Comparison of ENCODE assay signal across 8 cellular contexts in the genomic region with DNA sequence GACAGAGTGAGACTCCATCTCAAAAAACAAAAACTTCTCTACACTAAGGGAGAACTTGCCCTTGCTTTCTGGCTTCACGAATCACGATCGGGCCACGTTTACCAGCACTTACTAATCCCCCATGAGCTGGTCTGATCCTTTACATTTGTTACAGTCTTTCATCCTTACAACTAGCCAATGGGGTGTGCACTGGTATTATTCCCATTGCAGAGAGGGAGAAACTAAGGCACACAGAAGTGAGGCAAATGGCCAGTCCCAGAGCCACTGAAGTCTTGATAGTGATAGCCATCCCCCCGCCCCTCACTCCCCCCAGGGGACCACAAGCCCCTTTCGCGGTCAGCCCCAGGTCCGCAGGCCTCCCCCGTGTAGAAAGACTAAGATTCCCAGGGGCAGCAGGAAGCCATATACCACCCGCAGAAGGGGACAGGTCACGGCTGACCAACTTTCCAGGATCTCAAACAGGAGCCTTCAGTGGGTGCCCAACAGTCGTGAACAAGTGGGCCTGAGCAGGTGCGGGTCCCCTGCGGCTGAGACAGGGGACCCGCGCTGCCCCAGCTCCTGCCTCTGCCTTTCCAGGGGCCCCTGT. TPM values are rescaled to one million over a fixed set of nuclear protein-coding genes. Genes with fewer than 3 reads are reported as not detected.
DNase-seq lines count a peak whose midpoint lies in the region; ATAC-seq, FAIRE-seq and TF ChIP-seq lines count a peak whose summit lies in the region.

No MANE protein-coding gene starts in this region.

- BruUV-seq in endothelial cell of umbilical vein (replicated peaks; lab: Mats Ljungman, UMichigan) = no TSS peak

- H3K4me1 ChIP-seq in NT2/D1 (ENCODE audit: insufficient read depth, insufficient read length) (no peaks in the 10 kb centered on the region), endothelial cell of umbilical vein (ENCODE audit: control insufficient read depth, extremely low read depth, insufficient read depth, low read length) (peaks cover 8% of the 10 kb centered on the region), parathyroid adenoma (peaks cover 2% of the 10 kb centered on the region)

- FAIRE-seq in endothelial cell of umbilical vein (lab: Jason Lieb, UNC) = no peak

- POLR2A ChIA-PET in endothelial cell of umbilical vein (lab: Charles Lee) = interaction anchor here (0.6 kb wide), 1 partner anchor 12 kb away, joined by 7 read pairs; no protein-coding TSS in a partner anchor

- no peaks in the 10 kb centered on the region for H3K79me2 ChIP-seq in endothelial cell of umbilical vein (ENCODE audit: control insufficient read depth, insufficient read depth, low read length)
- H3K79me2 ChIP-seq in parathyroid adenoma = peaks cover 2% of the 10 kb centered on the region

- TF ChIP-seq CTCF in GM06990 (IDR thresholded peaks at IDR 0.05; ENCODE audit: insufficient read depth, low read length, poor library complexity, severe bottlenecking) = no peak
- no peak for TF ChIP-seq CTCF in endothelial cell of umbilical vein (IDR thresholded peaks at IDR 0.05; ENCODE audit: extremely low read depth in 1 of 2, insufficient read depth in 1 of 2, low read depth in 1 of 2, low read length in 2 of 2)
- TF ChIP-seq CTCF in parathyroid adenoma (IDR thresholded peaks at IDR 0.05) = no peak

- peak overlapping the region; percentile 76 for H3K9ac ChIP-seq in NT2/D1 (ENCODE audit: insufficient read length, low read depth)
- H3K9ac ChIP-seq in endothelial cell of umbilical vein (replicated peaks; ENCODE audit: extremely low read depth, insufficient read depth, low read length) = no peak overlapping the region
- peak overlapping the region; percentile 29 for H3K9ac ChIP-seq in parathyroid adenoma

- H3K27me3 ChIP-seq in GM06990 (replicated peaks; ENCODE audit: control insufficient read depth, insufficient read depth, low read length) (peaks cover 2% of the 10 kb centered on the region; the same call in 1 of the 2 replicates), NT2/D1 (ENCODE audit: insufficient read depth, insufficient read length) (peaks cover 13% of the 10 kb centered on the region), endothelial cell of umbilical vein (ENCODE audit: control insufficient read depth in 2 of 2, insufficient read depth in 2 of 2, low read length in 2 of 2) (no peaks in the 10 kb centered on the region), parathyroid adenoma (ENCODE audit: control insufficient read depth, insufficient read depth, low read length) (no peaks in the 10 kb centered on the region)

- dilution Hi-C loops in endothelial cell of umbilical vein (cut with MboI; ENCODE audit: extremely low pct_ligation_motif_present, low sequenced_read_pairs) = no loop called here

- no peaks in the 10 kb centered on the region for H3K36me3 ChIP-seq in GM06990 (ENCODE audit: control insufficient read depth, insufficient read depth, low read length)
- no peaks in the 10 kb centered on the region for H3K36me3 ChIP-seq in NT2/D1 (ENCODE audit: insufficient read depth, insufficient read length, low read length)
- H3K36me3 ChIP-seq in endothelial cell of umbilical vein (ENCODE audit: control insufficient read depth in 2 of 2, extremely low read depth in 1 of 2, insufficient read depth in 2 of 2, low read length in 2 of 2) = no peaks in the 10 kb centered on the region
- no peaks in the 10 kb centered on the region for H3K36me3 ChIP-seq in parathyroid adenoma (ENCODE audit: control insufficient read depth, insufficient read depth, low read length)

- intact Hi-C loops in endothelial cell of umbilical vein (cut with micrococcal nuclease) = no loop called here

- DNase-seq in GM06990 (ENCODE audit: extremely low read depth, insufficient read length) = no peak
- DNase-seq in NT2/D1 (ENCODE audit: low read depth, low spot score) = no peak
- DNase-seq in endothelial cell of umbilical vein (ENCODE audit: low read depth, low spot score) = no peak
- no peak for DNase-seq in ureter (ENCODE audit: low spot score)
- DNase-seq in T-helper 9 cell = no peak
- no peak for DNase-seq in NCI-H146 treated with DMSO at 0.1 percent for 48 hours (lab: John Stamatoyannopoulos, UW; ENCODE audit: unreplicated experiment)

- no peak for TF ChIP-seq POLR2A in endothelial cell of umbilical vein (IDR thresholded peaks at IDR 0.05; ENCODE audit: low read depth, low read length)

- CTCF ChIA-PET in endothelial cell of umbilical vein (lab: Charles Lee) = interaction anchor here (1.5 to 2.1 kb wide), 2 partner anchors 124 to 133 kb away, joined by 3 to 11 read pairs; no protein-coding TSS in a partner anchor

- no peaks in the 10 kb centered on the region for H3K9me1 ChIP-seq in endothelial cell of umbilical vein (replicated peaks; ENCODE audit: control insufficient read depth, extremely low read depth, insufficient read depth, low read length)

- H3K27ac ChIP-seq in endothelial cell of umbilical vein (ENCODE audit: insufficient read depth, low read depth, low read length) (no peak overlapping the region), parathyroid adenoma (peak overlapping the region; percentile 41)

- H3K9me3 ChIP-seq in NT2/D1 (ENCODE audit: insufficient read depth, low read length) (no peaks in the 10 kb centered on the region), endothelial cell of umbilical vein (replicated peaks; ENCODE audit: control insufficient read depth, insufficient read depth, low read length) (no peaks in the 10 kb centered on the region), parathyroid adenoma (ENCODE audit: control insufficient read depth, low read length) (no peaks in the 10 kb centered on the region)

- no peak for ATAC-seq in HG03378 (IDR thresholded peaks at IDR 0.05; ENCODE audit: unreplicated experiment)

- H3K4me3 ChIP-seq in GM06990 (replicated peaks; ENCODE audit: low read depth, low read length) (peak overlapping the region; percentile 45), NT2/D1 (ENCODE audit: insufficient read length, low read depth) (peak overlapping the region; percentile 56), endothelial cell of umbilical vein (replicated peaks in 1 of 3; ENCODE audit: insufficient read depth in 1 of 3, low read depth in 1 of 3, low read length in 3 of 3) (peak overlapping the region in 2 of 3 experiments; percentile 4 to 61), parathyroid adenoma (ENCODE audit: low read depth, low read length) (peak overlapping the region; percentile 47)

- peak overlapping the region; percentile 10 for H3K4me2 ChIP-seq in endothelial cell of umbilical vein (ENCODE audit: insufficient read depth, low read length)
- H3K4me2 ChIP-seq in parathyroid adenoma (ENCODE audit: low read length) = peak overlapping the region; percentile 66

- H4K20me1 ChIP-seq in endothelial cell of umbilical vein (replicated peaks; ENCODE audit: control insufficient read depth, extremely low read depth, insufficient read depth, low read length) = no peaks in the 10 kb centered on the region

- H2AFZ ChIP-seq in endothelial cell of umbilical vein (ENCODE audit: low read depth, low read length) (peak overlapping the region; percentile 10), parathyroid adenoma (peak overlapping the region; percentile 76)

TF ChIP-seq in endothelial cell of umbilical vein, 7 proteins besides CTCF, POLR2A, EP300 and RAD21:
- TF ChIP-seq GATA2 (IDR thresholded peaks at IDR 0.05; ENCODE audit: insufficient read depth, insufficient read length, low read depth, low read length) (no peak), POLR2AphosphoS5 (IDR thresholded peaks at IDR 0.05; ENCODE audit: insufficient read depth, low read depth, low read length) (no peak), JUN (IDR thresholded peaks at IDR 0.05; ENCODE audit: borderline replicate concordance, insufficient read depth, insufficient read length, low read depth) (no peak), EZH2 (IDR thresholded peaks at IDR 0.05; ENCODE audit: borderline replicate concordance, low read depth, low read length, severe bottlenecking) (no peak), FOS (IDR thresholded peaks at IDR 0.05; ENCODE audit: borderline replicate concordance, insufficient read depth, low read length) (no peak), MYC (IDR thresholded peaks at IDR 0.05; ENCODE audit: low read depth, low read length) (no peak)
- TF ChIP-seq, protein P1, sequence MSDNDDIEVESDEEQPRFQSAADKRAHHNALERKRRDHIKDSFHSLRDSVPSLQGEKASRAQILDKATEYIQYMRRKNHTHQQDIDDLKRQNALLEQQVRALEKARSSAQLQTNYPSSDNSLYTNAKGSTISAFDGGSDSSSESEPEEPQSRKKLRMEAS (IDR thresholded peaks at IDR 0.05; ENCODE audit: insufficient read depth, insufficient read length) = no peak

RNA-seq across cellular contexts. Expression of gene NATD1, which starts 0.8 kb away (rescaled TPM):
- total RNA-seq in endothelial cell of umbilical vein (7.2 and 8.1 TPM in 2 replicates), ureter (5.6 TPM)
- polyA plus RNA-seq in endothelial cell of umbilical vein = 6.9 and 7.0 TPM in 2 replicates
- 6.2 and 7.6 TPM in 2 replicates for polyA plus RNA-seq in endothelial cell of umbilical vein (2011; cell fraction: cytosol; rRNA removed)
- 4.6 and 5.3 TPM in 2 replicates for polyA plus RNA-seq in endothelial cell of umbilical vein (2011; cell fraction: nucleus; rRNA removed)
- 4.0 and 7.0 TPM in 2 replicates for polyA plus RNA-seq in endothelial cell of umbilical vein (2012)
- 6.2 and 6.7 TPM in 2 replicates for polyA minus RNA-seq in endothelial cell of umbilical vein
- polyA minus RNA-seq in endothelial cell of umbilical vein (2011; cell fraction: cytosol; rRNA and poly(A)+ RNA removed) = 1.5 TPM
- polyA minus RNA-seq in endothelial cell of umbilical vein (2011; cell fraction: nucleus; rRNA and poly(A)+ RNA removed) = 2.9 and 4.6 TPM in 2 replicates

RNA-seq across cellular contexts. Expression of gene MAP2K3, which starts 32.1 kb away (rescaled TPM):
- total RNA-seq in endothelial cell of umbilical vein = 33.2 and 36.3 TPM in 2 replicates
- polyA plus RNA-seq in endothelial cell of umbilical vein = 13.5 and 15.3 TPM in 2 replicates
- polyA plus RNA-seq in endothelial cell of umbilical vein (2011; cell fraction: cytosol; rRNA removed) = 18.8 and 18.9 TPM in 2 replicates
- polyA plus RNA-seq in endothelial cell of umbilical vein (2011; cell fraction: nucleus; rRNA removed) = 17.6 and 18.2 TPM in 2 replicates
- polyA plus RNA-seq in endothelial cell of umbilical vein (2012) = 34.8 and 38.0 TPM in 2 replicates
- 9.7 and 9.8 TPM in 2 replicates for polyA minus RNA-seq in endothelial cell of umbilical vein
- 15.7 TPM for polyA minus RNA-seq in endothelial cell of umbilical vein (2011; cell fraction: cytosol; rRNA and poly(A)+ RNA removed)
- polyA minus RNA-seq in endothelial cell of umbilical vein (2011; cell fraction: nucleus; rRNA and poly(A)+ RNA removed) = 9.1 and 15.9 TPM in 2 replicates
- 55.2 TPM for total RNA-seq in ureter

RNA-seq across cellular contexts. Expression of gene TMEM11, which starts 38.4 kb away (rescaled TPM):
- total RNA-seq in endothelial cell of umbilical vein = 27.4 and 28.8 TPM in 2 replicates
- 79.9 and 100 TPM in 2 replicates for polyA plus RNA-seq in endothelial cell of umbilical vein
- 48.9 and 54.8 TPM in 2 replicates for polyA plus RNA-seq in endothelial cell of umbilical vein (2011; cell fraction: cytosol; rRNA removed)
- 26.8 and 30.3 TPM in 2 replicates for polyA plus RNA-seq in endothelial cell of umbilical vein (2011; cell fraction: nucleus; rRNA removed)
- polyA plus RNA-seq in endothelial cell of umbilical vein (2012) = 26.8 and 30.3 TPM in 2 replicates
- 33.9 and 38.2 TPM in 2 replicates for polyA minus RNA-seq in endothelial cell of umbilical vein
- polyA minus RNA-seq in endothelial cell of umbilical vein (2011; cell fraction: cytosol; rRNA and poly(A)+ RNA removed) = 47.9 TPM
- polyA minus RNA-seq in endothelial cell of umbilical vein (2011; cell fraction: nucleus; rRNA and poly(A)+ RNA removed) = 20.1 and 23.7 TPM in 2 replicates
- 20.4 TPM for total RNA-seq in ureter
